ENCODE assay signal across 8 cellular contexts in the genomic region with DNA sequence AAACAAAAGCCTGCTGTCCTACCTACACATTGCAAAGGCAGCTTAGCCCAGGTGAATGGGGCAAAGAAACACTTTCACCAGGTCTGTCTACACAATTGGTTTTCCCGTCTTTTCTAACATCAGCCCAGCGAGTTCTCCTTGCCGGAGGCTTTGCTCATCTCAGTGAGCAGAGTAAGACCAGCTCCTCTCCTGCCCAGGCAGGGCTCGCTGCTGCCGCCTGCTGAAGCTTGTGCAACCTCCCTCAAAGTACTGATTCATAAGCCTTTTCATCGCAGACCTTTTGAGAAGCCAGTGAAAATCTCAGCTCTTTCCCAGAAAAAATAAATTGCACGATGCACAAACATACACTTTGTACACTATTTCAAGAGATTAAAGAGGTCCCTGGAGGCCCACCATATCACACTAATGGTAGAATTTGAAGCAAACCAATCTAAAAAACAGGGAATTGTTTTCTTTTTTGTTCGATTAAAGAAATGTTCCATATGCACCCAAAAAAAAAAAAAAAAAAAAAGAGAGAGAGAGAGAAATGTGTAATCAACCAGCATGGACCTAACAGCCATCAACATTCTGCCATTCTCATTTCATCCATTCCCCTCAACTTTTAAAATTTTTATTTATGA.
DNase-seq lines count a peak whose midpoint lies in the region; ATAC-seq and TF ChIP-seq lines count a peak whose summit lies in the region.

No MANE protein-coding gene starts in this region.

- DNase-seq in COLO829 (ENCODE audit: low spot score), result peak; percentile 65
- DNase-seq in NCI-H2171 treated with DMSO at 0.1 percent for 48 hours (lab: John Stamatoyannopoulos, UW), result peak; percentile 69
- DNase-seq in iPS-NIHi7 (ENCODE audit: extremely low spot score), result peak; percentile 84
- DNase-seq in superior temporal gyrus (ENCODE audit: extremely low spot score), result peak; percentile 77
- DNase-seq in MV-4-11 (lab: John Stamatoyannopoulos, UW), result no peak

- no peaks in the 10 kb centered on the region for H3K27me3 Mint-ChIP-seq in brain

- H3K4me1 Mint-ChIP-seq in brain, result peaks cover 16% of the 10 kb centered on the region

- peak; percentile 72 to 86 for TF ChIP-seq CTCF in brain (conservative IDR thresholded peaks at IDR 0.05)

- no peaks in the 10 kb centered on the region for H3K36me3 Mint-ChIP-seq in brain

- H3K27ac Mint-ChIP-seq in brain, result peak overlapping the region in 2 of 5 experiments; percentile 12 to 18

- H3K9me3 Mint-ChIP-seq in brain, result peaks cover 0 to 2% (median 0%) of the 10 kb centered on the region in 5 experiments

- ATAC-seq in GM21528 (IDR thresholded peaks at IDR 0.05; ENCODE audit: low FRiP score, unreplicated experiment) (peak; percentile 55), GM19397 (IDR thresholded peaks at IDR 0.05; ENCODE audit: unreplicated experiment) (no peak)

- H3K4me3 Mint-ChIP-seq in brain, result peak overlapping the region in 4 of 5 experiments; percentile 9 to 52 (median 23)
